28 cellular contexts compared by ENCODE assay signal in the genomic region with DNA sequence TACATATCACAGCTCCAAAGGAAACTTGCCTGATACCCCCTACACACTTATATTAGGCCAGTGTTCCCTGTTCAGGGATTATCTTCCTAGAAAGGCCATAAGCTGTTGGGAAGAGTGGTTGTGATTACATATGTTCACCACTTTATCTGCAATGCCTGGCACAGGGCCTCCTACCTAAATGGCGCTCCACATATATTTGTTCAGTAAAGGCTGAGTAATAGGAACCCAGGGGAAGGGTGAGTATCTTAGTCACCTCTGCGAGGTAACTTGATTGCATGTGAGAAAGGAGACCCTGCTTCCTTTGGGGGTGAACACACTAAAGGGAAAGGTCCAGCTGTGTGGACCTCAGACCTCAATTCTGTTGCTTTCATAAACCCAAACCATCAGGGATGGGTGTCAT.
"Had no signal": no experiment of that assay in that cellular context is flagged by ENCODE, and none has a peak within 500 bp of the region (broad histone marks: within the 10 kb centered on the region; RNA-seq: fewer than 3 reads in every experiment).

No MANE protein-coding gene starts in this region.

- ATAC-seq: activated CD4-positive, alpha-beta T cell treated with anti-CD3 and anti-CD28 coated beads for 36 hours; activated naive CD8-positive, alpha-beta T cell treated with anti-CD3 and anti-CD28 coated beads, Interleukin-2, amount 50 U/mL, for 24 hours; activated T-cell treated with anti-CD3 and anti-CD28 coated beads, Interleukin-2, amount 50 U/mL, for 72 hours; body of pancreas; gastroesophageal sphincter; heart right ventricle; T-helper 17 cell had no signal

- H3K27ac ChIP-seq: adrenal gland, body of pancreas, coronary artery, dorsolateral prefrontal cortex, esophagus squamous epithelium, gastroesophageal sphincter, heart right ventricle had no signal

- DNase-seq: activated CD4-positive, alpha-beta memory T cell treated with anti-CD3 and anti-CD28 coated beads, Interleukin-2, amount 10 ng/mL, durations not matched to agents 7 days and 5 days; activated CD4-positive, alpha-beta T cell treated with anti-CD3 and anti-CD28 coated beads for 36 hours; activated CD4-positive, alpha-beta T cell treated with anti-CD3 and anti-CD28 coated beads, Interleukin-2, amount 10 ng/mL, durations not matched to agents 24 days and 14 days; activated CD4-positive, CD25-positive, alpha-beta regulatory T cell; activated CD4-positive, CD25-positive, alpha-beta regulatory T cell treated with anti-CD3 and anti-CD28 coated beads, Interleukin-2, amount 50 U/mL, for 72 hours; activated CD8-positive, alpha-beta memory T cell treated with anti-CD3 and anti-CD28 coated beads, Interleukin-2, amount 50 U/mL, for 48 hours; activated gamma-delta T cell; activated naive CD4-positive, alpha-beta T cell; activated naive CD4-positive, alpha-beta T cell treated with anti-CD3 and anti-CD28 coated beads, Interleukin-2, amount 10 ng/mL, durations not matched to agents 7 days and 5 days; activated naive CD8-positive, alpha-beta T cell treated with anti-CD3 and anti-CD28 coated beads for 36 hours; activated naive CD8-positive, alpha-beta T cell treated with anti-CD3 and anti-CD28 coated beads, Interleukin-2, amount 50 U/mL, for 24 hours; activated T-cell treated with anti-CD3 and anti-CD28 coated beads for 4 hours; activated T-cell treated with anti-CD3 and anti-CD28 coated beads, Interleukin-2, amount 50 U/mL, for 24 hours; activated T-cell treated with anti-CD3 and anti-CD28 coated beads, Interleukin-2, amount 50 U/mL, for 72 hours; adrenal gland; amygdala; aorta; body of pancreas; dorsolateral prefrontal cortex; effector memory CD4-positive, alpha-beta T cell; endodermal cell; esophagus squamous epithelium; foreskin melanocyte; heart right ventricle; T-helper 1 cell; T-helper 17 cell had no signal

- H3K9me3 ChIP-seq: adrenal gland, body of pancreas, esophagus squamous epithelium, gastroesophageal sphincter, heart right ventricle had no signal

- H3K4me3 ChIP-seq: adrenal gland, body of pancreas, coronary artery, dorsolateral prefrontal cortex, esophagus squamous epithelium, gastroesophageal sphincter, heart right ventricle had no signal

- H3K36me3 ChIP-seq: adrenal gland, esophagus squamous epithelium, gastroesophageal sphincter, heart right ventricle had no signal

- H3K27me3 ChIP-seq: adrenal gland, body of pancreas, esophagus squamous epithelium, gastroesophageal sphincter, heart right ventricle had no signal

- H3K4me1 ChIP-seq: body of pancreas had no signal
